ENCODE assay signal across 9 cellular contexts in the genomic region with DNA sequence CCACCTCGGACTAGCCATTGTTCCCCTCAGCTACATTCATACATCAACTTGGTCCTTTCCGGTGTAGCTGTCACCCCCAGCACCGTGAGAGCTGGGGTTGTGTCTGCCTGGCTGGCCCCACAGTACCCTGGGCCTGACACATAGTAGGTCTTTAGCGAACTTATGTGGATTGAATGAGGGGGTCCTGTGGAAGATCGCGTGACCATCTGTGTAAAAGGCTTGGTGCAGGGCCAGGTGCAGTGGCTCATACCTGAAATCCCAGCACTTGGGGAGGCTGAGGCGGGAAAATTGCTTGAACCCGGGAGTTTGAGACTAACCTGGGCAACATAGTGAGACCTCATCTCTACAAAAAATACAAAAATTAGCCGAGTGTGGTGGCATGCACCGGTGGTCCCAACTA. TPM values are rescaled to one million over a fixed set of nuclear protein-coding genes. Genes with fewer than 3 reads are reported as not detected.
DNase-seq lines count a peak whose midpoint lies in the region; ATAC-seq and TF ChIP-seq lines count a peak whose summit lies in the region.
"Had no signal": no experiment of that assay in that cellular context is flagged by ENCODE, and none has a peak within 500 bp of the region (broad histone marks: within the 10 kb centered on the region; RNA-seq: fewer than 3 reads in every experiment).

No MANE protein-coding gene starts in this region.

- H3K9ac ChIP-seq in OCI-LY1 (ENCODE audit: low read length) (peak overlapping the region; percentile 96), trophoblast cell (ENCODE audit: low read length) (no peak overlapping the region)

- H3K9me3 ChIP-seq in OCI-LY1 (ENCODE audit: low read length), result no peaks in the 10 kb centered on the region
- peaks cover 2% of the 10 kb centered on the region for H3K9me3 ChIP-seq in trophoblast cell (ENCODE audit: insufficient read depth, low read depth, low read length)

- H2BK5ac ChIP-seq in trophoblast cell (ENCODE audit: low read depth, low read length, poor library complexity), result no peak overlapping the region

- H3F3A ChIP-seq in OCI-LY1 (ENCODE audit: insufficient read depth, low read length), result no peaks in the 10 kb centered on the region

- no peak for TF ChIP-seq CTCF in GM12875 (IDR thresholded peaks at IDR 0.05; ENCODE audit: borderline replicate concordance, insufficient read depth, low read depth, low read length)
- no peak for TF ChIP-seq CTCF in OCI-LY1 (IDR thresholded peaks at IDR 0.05; ENCODE audit: low read length)

- no peak overlapping the region for H2AFZ ChIP-seq in OCI-LY1 (ENCODE audit: low read length)
- peak overlapping the region; percentile 26 for H2AFZ ChIP-seq in trophoblast cell (ENCODE audit: insufficient read depth, low read length, poor library complexity)

- DNase-seq in effector memory CD8-positive, alpha-beta T cell, result no peak
- DNase-seq in trophoblast cell (no peak), SW 1271 (lab: John Stamatoyannopoulos, UW) (no peak), NCI-H526 treated with DMSO at 0.1 percent for 48 hours (lab: John Stamatoyannopoulos, UW) (no peak), iPS-NIHi7 (ENCODE audit: extremely low spot score) (no peak)
- DNase-seq: NCI-H187 treated with DMSO at 0.1 percent for 48 hours, SHP77 had no signal

- H3K14ac ChIP-seq in trophoblast cell (ENCODE audit: low read length), result peak overlapping the region; percentile 9

- no peaks in the 10 kb centered on the region for H3K9me3 Mint-ChIP-seq in effector memory CD8-positive, alpha-beta T cell

- H3K36me3 ChIP-seq in OCI-LY1 (ENCODE audit: insufficient read depth, low read length), result peaks cover 19% of the 10 kb centered on the region
- H3K36me3 ChIP-seq in trophoblast cell (ENCODE audit: control insufficient read depth in 1 of 2, insufficient read depth in 2 of 2, low read length in 2 of 2), result peaks cover 3 to 6% of the 10 kb centered on the region in 2 experiments

- WGBS in trophoblast cell (ENCODE audit: extremely low coverage, insufficient coverage, insufficient read length), result no CpG with 5 or more reads among the region's 10 CpGs

- H3K27ac ChIP-seq in OCI-LY1 (ENCODE audit: low read depth, low read length, poor library complexity, severe bottlenecking) (peak overlapping the region; percentile 98), trophoblast cell (ENCODE audit: low read depth, low read length) (no peak overlapping the region)

- H3K4me2 ChIP-seq in OCI-LY1 (ENCODE audit: low read length), result peak overlapping the region; percentile 65
- H3K4me2 ChIP-seq in trophoblast cell (ENCODE audit: low read length), result no peak overlapping the region

- H3K79me2 ChIP-seq in OCI-LY1 (ENCODE audit: insufficient read depth, low read length), result peaks cover 63% of the 10 kb centered on the region
- H3K79me2 ChIP-seq in trophoblast cell (ENCODE audit: control insufficient read depth, insufficient read depth, low read length, poor library complexity), result peaks cover 36% of the 10 kb centered on the region

- H3K79me1 ChIP-seq in trophoblast cell (ENCODE audit: low read length), result peaks cover 10% of the 10 kb centered on the region

- H3K9me2 ChIP-seq in OCI-LY1 (ENCODE audit: low read depth, low read length), result no peaks in the 10 kb centered on the region

- H3K27ac Mint-ChIP-seq in effector memory CD8-positive, alpha-beta T cell, result peak overlapping the region; percentile 94

- no peak overlapping the region for H4K8ac ChIP-seq in trophoblast cell (ENCODE audit: low read depth, low read length)

- H3K4me1 ChIP-seq in OCI-LY1 (ENCODE audit: insufficient read depth, low read length, severe bottlenecking) (peaks cover 59% of the 10 kb centered on the region), trophoblast cell (ENCODE audit: control insufficient read depth in 1 of 2, insufficient read depth in 2 of 2, low read length in 2 of 2) (peaks cover 11 to 13% of the 10 kb centered on the region in 2 experiments)

- H3K18ac ChIP-seq in trophoblast cell (ENCODE audit: low read length), result no peak overlapping the region

- peaks cover 10% of the 10 kb centered on the region for H3K36me3 Mint-ChIP-seq in effector memory CD8-positive, alpha-beta T cell (ENCODE audit: insufficient read depth)

- no peak overlapping the region for H3K23ac ChIP-seq in trophoblast cell (ENCODE audit: low read length)

- H4K20me1 ChIP-seq in OCI-LY1 (ENCODE audit: insufficient read depth, low read length), result no peaks in the 10 kb centered on the region

- peak overlapping the region; percentile 66 for H3K4ac ChIP-seq in trophoblast cell (ENCODE audit: low read depth, low read length)

- no peak overlapping the region for H2BK12ac ChIP-seq in trophoblast cell (ENCODE audit: low read length)

- H4K12ac ChIP-seq in trophoblast cell (ENCODE audit: low read depth, low read length), result no peak overlapping the region

- ATAC-seq in effector memory CD8-positive, alpha-beta T cell (replicated peaks), result no peak

- peak overlapping the region; percentile 85 to 88 for H3K4me3 Mint-ChIP-seq in effector memory CD8-positive, alpha-beta T cell

- H4K91ac ChIP-seq in trophoblast cell (ENCODE audit: low read depth, low read length), result no peak overlapping the region

- H3K27me3 Mint-ChIP-seq in effector memory CD8-positive, alpha-beta T cell, result no peaks in the 10 kb centered on the region

- H2BK120ac ChIP-seq in trophoblast cell (ENCODE audit: insufficient read depth, low read length, poor library complexity), result no peak overlapping the region

- H3K4me3 ChIP-seq in GM12875 (ENCODE audit: low read depth, low read length) (peak overlapping the region; percentile 14), OCI-LY1 (ENCODE audit: low read depth, low read length, poor library complexity, severe bottlenecking) (peak overlapping the region; percentile 89), trophoblast cell (ENCODE audit: low read depth, low read length) (no peak overlapping the region)

- H2AK5ac ChIP-seq in trophoblast cell (ENCODE audit: low read length), result no peak overlapping the region

- no peaks in the 10 kb centered on the region for H3K27me3 ChIP-seq in OCI-LY1 (ENCODE audit: insufficient read depth, low read length)
- no peaks in the 10 kb centered on the region for H3K27me3 ChIP-seq in trophoblast cell (ENCODE audit: insufficient read depth, low read length)

- peaks cover 24 to 27% of the 10 kb centered on the region in 2 donors for H3K4me1 Mint-ChIP-seq in effector memory CD8-positive, alpha-beta T cell (ENCODE audit: low read depth in 2 of 2)

RNA-seq across cellular contexts. Expression of a gene that starts 2.0 kb away (rescaled TPM):
- polyA plus RNA-seq in trophoblast cell (2013), result 117 and 121 TPM in 2 replicates

RNA-seq across cellular contexts. Expression of a gene that starts 34.3 kb away (rescaled TPM):
- polyA plus RNA-seq in trophoblast cell (2013), result 21.1 and 21.2 TPM in 2 replicates

RNA-seq across cellular contexts. Expression of a gene that starts 34.4 kb away (rescaled TPM):
- polyA plus RNA-seq in trophoblast cell (2013), result 98.9 and 102 TPM in 2 replicates
